1 cellular context compared by ENCODE assay signal in the genomic region with DNA sequence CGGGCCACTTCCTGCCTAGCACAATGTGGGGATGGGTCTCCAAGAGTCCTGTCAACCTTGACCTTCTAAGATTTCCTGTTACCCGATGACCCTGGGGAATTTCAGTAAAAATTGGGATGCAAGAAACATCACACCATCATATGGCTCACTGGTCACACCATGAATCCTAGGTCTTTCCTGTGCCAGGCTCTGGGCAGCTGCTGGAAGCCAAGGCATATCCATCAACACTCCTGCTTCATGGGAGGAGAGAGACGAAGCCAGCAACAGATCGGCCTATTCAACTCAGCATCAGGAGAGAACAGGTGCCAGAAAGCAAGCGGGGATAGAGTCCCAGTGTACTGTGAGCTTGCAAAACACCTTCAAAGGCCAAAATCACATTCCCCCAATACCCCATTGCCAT.
TF ChIP-seq lines count a peak whose summit lies in the region.

No MANE protein-coding gene starts in this region.

TF ChIP-seq in IMR-90, 13 proteins besides CTCF, POLR2A, EP300 and RAD21:
- TF ChIP-seq RCOR1 (IDR thresholded peaks at IDR 0.05; ENCODE audit: insufficient replicate concordance, low read length), result no peak
- no peak for TF ChIP-seq SMC3 (IDR thresholded peaks at IDR 0.05; ENCODE audit: low read depth, low read length)
- no peak for TF ChIP-seq BHLHE40 (IDR thresholded peaks at IDR 0.05; ENCODE audit: low read depth, low read length)
- TF ChIP-seq, protein P1, sequence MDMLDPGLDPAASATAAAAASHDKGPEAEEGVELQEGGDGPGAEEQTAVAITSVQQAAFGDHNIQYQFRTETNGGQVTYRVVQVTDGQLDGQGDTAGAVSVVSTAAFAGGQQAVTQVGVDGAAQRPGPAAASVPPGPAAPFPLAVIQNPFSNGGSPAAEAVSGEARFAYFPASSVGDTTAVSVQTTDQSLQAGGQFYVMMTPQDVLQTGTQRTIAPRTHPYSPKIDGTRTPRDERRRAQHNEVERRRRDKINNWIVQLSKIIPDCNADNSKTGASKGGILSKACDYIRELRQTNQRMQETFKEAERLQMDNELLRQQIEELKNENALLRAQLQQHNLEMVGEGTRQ (IDR thresholded peaks at IDR 0.05; ENCODE audit: low read depth, low read length), result no peak
- no peak for TF ChIP-seq CEBPB (IDR thresholded peaks at IDR 0.05; ENCODE audit: low read depth, low read length)
- TF ChIP-seq RFX5 (IDR thresholded peaks at IDR 0.05; ENCODE audit: low read depth, low read length), result no peak
- TF ChIP-seq MXI1 (IDR thresholded peaks at IDR 0.05; ENCODE audit: borderline replicate concordance, low read depth, low read length), result no peak
- TF ChIP-seq CHD1 (IDR thresholded peaks at IDR 0.05; ENCODE audit: low read depth, low read length), result no peak
- no peak for TF ChIP-seq MAFK (IDR thresholded peaks at IDR 0.05; ENCODE audit: low read depth, low read length)
